ENCODE assay signal across 26 cellular contexts in genomic region chr1:37303884-37304574, GRCh38.
"Had no signal": no experiment of that assay in that cellular context is flagged by ENCODE, and none has a peak within 500 bp of the region (broad histone marks: within the 10 kb centered on the region; RNA-seq: fewer than 3 reads in every experiment).

No MANE protein-coding gene starts in this region.

- H3K4me2 ChIP-seq: KMS-11 had no signal

- H3K27me3 ChIP-seq: colonic mucosa had no signal

- H3K9me3 ChIP-seq: breast epithelium, colonic mucosa, MG63, SJSA1 had no signal

- H3K36me3 ChIP-seq: breast epithelium, colonic mucosa, MG63, SJSA1 had no signal

- H3K9ac ChIP-seq: KMS-11 had no signal

- H3K4me3 ChIP-seq: breast epithelium, colonic mucosa, MG63, SJSA1 had no signal

- H3K27ac ChIP-seq: breast epithelium, colonic mucosa, KMS-11, SJSA1 had no signal

- ATAC-seq: activated CD8-positive, alpha-beta T cell treated with anti-CD3 and anti-CD28 coated beads, Interleukin-2, amount 10 ng/mL, durations not matched to agents 7 days and 5 days; Panc1; SK-N-SH treated with all-trans-retinoic acid at 6 μM for 48 hours; WTC11 had no signal

- DNase-seq: activated CD4-positive, alpha-beta T cell treated with anti-CD3 and anti-CD28 coated beads for 48 hours; activated CD4-positive, alpha-beta T cell treated with anti-CD3 and anti-CD28 coated beads, Interleukin-2, amount 50 U/mL, for 4 hours; activated CD4-positive, CD25-positive, alpha-beta regulatory T cell treated with anti-CD3 and anti-CD28 coated beads, Interleukin-2, amount 50 U/mL, for 72 hours; activated CD8-positive, alpha-beta T cell treated with anti-CD3 and anti-CD28 coated beads, Interleukin-2, amount 10 ng/mL, durations not matched to agents 7 days and 5 days; activated effector memory CD4-positive, alpha-beta T cell treated with Interleukin-2 at 50 U/mL for 16 hours; activated naive CD4-positive, alpha-beta T cell; activated T-cell treated with anti-CD3 and anti-CD28 coated beads, Interleukin-2, amount 50 U/mL, for 24 hours; aorta; caudate nucleus; colonic mucosa; MG63; MV-4-11; NCI-H1105 treated with DMSO at 0.1 percent for 48 hours; NCI-H1436 treated with DMSO at 0.1 percent for 48 hours; NCI-H226; NCI-H748 treated with DMSO at 0.1 percent for 48 hours; NK-92 treated with Interleukin-12 subunit alpha and Interleukin-12 subunit beta, amount 100 ng/mL, for 24 hours; OCI-M1; SHP77; SW 1271 had no signal
